ENCODE assay signal across 18 cellular contexts in genomic region chr22:25166266-25167056, GRCh38. TPM values are rescaled to one million over a fixed set of nuclear protein-coding genes. Genes with fewer than 3 reads are reported as not detected.
DNase-seq lines count a peak whose midpoint lies in the region; ATAC-seq and TF ChIP-seq lines count a peak whose summit lies in the region.
"Had no signal": no experiment of that assay in that cellular context is flagged by ENCODE, and none has a peak within 500 bp of the region (broad histone marks: within the 10 kb centered on the region; RNA-seq: fewer than 3 reads in every experiment).

No MANE protein-coding gene starts in this region.

- H4K8ac ChIP-seq in neuronal stem cell (ENCODE audit: low read depth, low read length) = no peak overlapping the region

- H3K4me1 ChIP-seq in HCT116 (ENCODE audit: control insufficient read depth in 1 of 2, insufficient read depth in 2 of 2, low read length in 2 of 2) (peaks cover 37 to 40% of the 10 kb centered on the region in 2 experiments), mucosa of descending colon (ENCODE audit: low read depth) (no peaks in the 10 kb centered on the region), neuronal stem cell (ENCODE audit: control insufficient read depth in 2 of 2, insufficient read depth in 1 of 2, low read depth in 1 of 2, low read length in 2 of 2) (no peaks in the 10 kb centered on the region)
- H3K4me1 ChIP-seq: BE2C had no signal

- H2BK15ac ChIP-seq in neuronal stem cell (ENCODE audit: low read length) = no peak overlapping the region

- no peaks in the 10 kb centered on the region for H3K9me2 ChIP-seq in HCT116 (ENCODE audit: insufficient read depth)
- H3K9me2 ChIP-seq: SK-N-SH had no signal

- no peak overlapping the region for H3K4ac ChIP-seq in neuronal stem cell (ENCODE audit: low read length)

- peaks cover 3% of the 10 kb centered on the region for H3K36me3 Mint-ChIP-seq in chondrocyte (ENCODE audit: low read depth)
- no peaks in the 10 kb centered on the region for H3K36me3 Mint-ChIP-seq in stimulated activated memory B cell treated with anti-CD40 and anti-IgM and Interleukin-4, amounts not matched to agents 10 μg/mL and 1 μg/mL and 100 μg/mL, for 72 hours
- H3K36me3 Mint-ChIP-seq: CD4-positive, alpha-beta memory T cell had no signal

- H3K4me3 ChIP-seq in HCT116 (replicated peaks in 1 of 2; ENCODE audit: low read depth in 1 of 2, low read length in 2 of 2) (no peak overlapping the region), mucosa of descending colon (no peak overlapping the region), neuronal stem cell (ENCODE audit: low read length in 2 of 2) (no peak overlapping the region)
- H3K4me3 ChIP-seq: GM23248 had no signal

- no TSS peak for BruUV-seq in HCT116 (replicated peaks; lab: Mats Ljungman, UMichigan)

- H3K9me3 ChIP-seq in HCT116 (ENCODE audit: control insufficient read depth in 1 of 2, insufficient read depth in 1 of 2, low read depth in 1 of 2, low read length in 2 of 2) (no peaks in the 10 kb centered on the region), mucosa of descending colon (no peaks in the 10 kb centered on the region), neuronal stem cell (replicated peaks in 1 of 2; ENCODE audit: control insufficient read depth in 2 of 2, insufficient read depth in 1 of 2, low read depth in 1 of 2, low read length in 2 of 2) (no peaks in the 10 kb centered on the region)
- H3K9me3 ChIP-seq: BE2C, SK-N-SH had no signal

- H3K14ac ChIP-seq in neuronal stem cell (ENCODE audit: low read length) = no peak overlapping the region

- H3K4me3 Mint-ChIP-seq in chondrocyte (ENCODE audit: unreplicated experiment) = no peak overlapping the region
- H3K4me3 Mint-ChIP-seq in stimulated activated memory B cell treated with anti-CD40 and anti-IgM and Interleukin-4, amounts not matched to agents 10 μg/mL and 1 μg/mL and 100 μg/mL, for 72 hours = no peak overlapping the region

- no CpG with 5 or more reads among the region's 9 CpGs for WGBS in neuronal stem cell (ENCODE audit: extremely low coverage in 2 of 2, insufficient read length in 2 of 2, insufficient replicate concordance in 1 of 2), 2 donors

- H3K4me2 ChIP-seq in HCT116 (ENCODE audit: low read length) (peak overlapping the region; percentile 37), neuronal stem cell (ENCODE audit: insufficient read depth, low read length, poor library complexity, severe bottlenecking) (no peak overlapping the region)
- H3K4me2 ChIP-seq: SK-N-SH had no signal

- no peak overlapping the region for H4K91ac ChIP-seq in neuronal stem cell (ENCODE audit: low read depth, low read length, poor library complexity)

- no peaks in the 10 kb centered on the region for H3K27me3 Mint-ChIP-seq in chondrocyte (ENCODE audit: low read depth)
- H3K27me3 Mint-ChIP-seq in stimulated activated memory B cell treated with anti-CD40 and anti-IgM and Interleukin-4, amounts not matched to agents 10 μg/mL and 1 μg/mL and 100 μg/mL, for 72 hours = peaks cover 24% of the 10 kb centered on the region
- H3K27me3 Mint-ChIP-seq: CD4-positive, alpha-beta memory T cell had no signal

- H2BK5ac ChIP-seq in neuronal stem cell (ENCODE audit: low read length) = no peak overlapping the region

- no peak overlapping the region for H3K27ac Mint-ChIP-seq in chondrocyte (ENCODE audit: unreplicated experiment)
- no peak overlapping the region for H3K27ac Mint-ChIP-seq in stimulated activated memory B cell treated with anti-CD40 and anti-IgM and Interleukin-4, amounts not matched to agents 10 μg/mL and 1 μg/mL and 100 μg/mL, for 72 hours
- H3K27ac Mint-ChIP-seq: CD4-positive, alpha-beta memory T cell had no signal

- H2BK12ac ChIP-seq in neuronal stem cell (ENCODE audit: low read length) = no peak overlapping the region

- intact Hi-C loops in HCT116 (cut with micrococcal nuclease) = no loop called here
- intact Hi-C loops in mucosa of descending colon (cut with DNase I, micrococcal nuclease) = no loop called here

- no peak for TF ChIP-seq POLR2A in HCT116 (IDR thresholded peaks at IDR 0.05; ENCODE audit: borderline replicate concordance, extremely low read depth, insufficient read depth, insufficient read length)

- no peak for TF ChIP-seq RAD21 in HCT116 (IDR thresholded peaks at IDR 0.05; ENCODE audit: low read depth)

- POLR2A ChIA-PET in HCT116 (lab: Charles Lee) = no interaction called here

- no peak overlapping the region for H2AFZ ChIP-seq in HCT116 (ENCODE audit: low read depth, low read length, poor library complexity, severe bottlenecking)
- H2AFZ ChIP-seq in neuronal stem cell (ENCODE audit: low read length) = no peak overlapping the region
- H2AFZ ChIP-seq: GM23248 had no signal

- H3K27ac ChIP-seq in HCT116 (ENCODE audit: low read depth, low read length) (no peak overlapping the region), neuronal stem cell (replicated peaks; ENCODE audit: low read length) (no peak overlapping the region)
- H3K27ac ChIP-seq: GM23248 had no signal

- TF ChIP-seq CTCF in HCT116 (IDR thresholded peaks at IDR 0.05 in 2 of 3, conservative IDR thresholded peaks at IDR 0.05 in 1 of 3; ENCODE audit: borderline replicate concordance in 1 of 3, insufficient read depth in 1 of 3, low read depth in 2 of 3, low read length in 2 of 3) (no peak), chondrocyte (IDR thresholded peaks at IDR 0.05) (no peak), mucosa of descending colon (IDR thresholded peaks at IDR 0.05) (no peak)

- ATAC-seq in HCT116 (no peak), mucosa of descending colon (peak; percentile 62)
- ATAC-seq in stimulated activated memory B cell treated with anti-CD40 and anti-IgM and Interleukin-4, amounts not matched to agents 10 μg/mL and 1 μg/mL and 100 μg/mL, for 72 hours = no peak

- H2BK120ac ChIP-seq in neuronal stem cell (ENCODE audit: low read depth, low read length) = no peak overlapping the region

- H3K23ac ChIP-seq in neuronal stem cell (ENCODE audit: low read depth, low read length, poor library complexity) = no peak overlapping the region

- CTCF ChIA-PET in HCT116 (lab: Charles Lee) = interaction anchor here (1.0 kb wide), 1 partner anchor 55 kb away, joined by 3 read pairs; no protein-coding TSS in a partner anchor

- RAD21 ChIA-PET in HCT116 (lab: Charles Lee; ENCODE audit: low non-redundant PET in 1 of 2, low total read pairs in 2 of 2, uncharacterized antibody in 2 of 2, unreplicated experiment in 2 of 2) = no interaction called here

- H3K4me1 Mint-ChIP-seq in chondrocyte (ENCODE audit: low read depth) = peaks cover 13% of the 10 kb centered on the region
- no peaks in the 10 kb centered on the region for H3K4me1 Mint-ChIP-seq in stimulated activated memory B cell treated with anti-CD40 and anti-IgM and Interleukin-4, amounts not matched to agents 10 μg/mL and 1 μg/mL and 100 μg/mL, for 72 hours

- no peaks in the 10 kb centered on the region for H4K20me1 ChIP-seq in HCT116 (ENCODE audit: insufficient read depth)

- in situ Hi-C loops in ACHN (cut with HindIII; ENCODE audit: low pct_ligation_motif_present, low pct_unique_long_range_greater_than_20kb, low sequenced_read_pairs) = no loop called here

- H3K36me3 ChIP-seq in HCT116 (ENCODE audit: control insufficient read depth in 1 of 2, insufficient read depth in 2 of 2, low read length in 2 of 2) (no peaks in the 10 kb centered on the region), mucosa of descending colon (ENCODE audit: low read depth) (no peaks in the 10 kb centered on the region), neuronal stem cell (replicated peaks in 1 of 2; ENCODE audit: control insufficient read depth in 2 of 2, insufficient read depth in 2 of 2, low read length in 2 of 2) (no peaks in the 10 kb centered on the region)
- H3K36me3 ChIP-seq: BE2C had no signal

- no peak overlapping the region for H3K9ac ChIP-seq in HCT116 (ENCODE audit: low read length)
- no peak overlapping the region for H3K9ac ChIP-seq in neuronal stem cell (ENCODE audit: low read depth, low read length, poor library complexity)
- H3K9ac ChIP-seq: GM23248, SK-N-SH had no signal

- 0 out of 2 replicates have a peak, but pooled peaks cover 6% of the 10 kb centered on the region for H3K79me2 ChIP-seq in HCT116 (ENCODE audit: insufficient read depth, low read length)

- no peaks in the 10 kb centered on the region for H3K27me3 ChIP-seq in HCT116 (ENCODE audit: insufficient read depth, low read length)
- no peaks in the 10 kb centered on the region for H3K27me3 ChIP-seq in neuronal stem cell (ENCODE audit: control insufficient read depth in 3 of 3, insufficient read depth in 3 of 3, low read depth in 1 of 3, low read length in 3 of 3)
- H3K27me3 ChIP-seq: BE2C had no signal

- no peak overlapping the region for H3K18ac ChIP-seq in neuronal stem cell (ENCODE audit: low read length)

- no peaks in the 10 kb centered on the region for H3K79me1 ChIP-seq in neuronal stem cell (ENCODE audit: low read depth, low read length)

- DNase-seq in ELF-1 (ENCODE audit: low read depth, low spot score) (peak; percentile 28), HCT116 (ENCODE audit: low read depth, low spot score) (no peak), chondrocyte (ENCODE audit: low spot score) (peak; percentile 68), mucosa of descending colon (peak in 1 of 3 donors; percentile 22), ACHN (no peak), neuronal stem cell (ENCODE audit: low spot score) (no peak)
- DNase-seq: BE2C; CD4-positive, alpha-beta memory T cell; DMS79; GM23248; Karpas-422; NCI-H2081; NCI-H345; NCI-H526 treated with DMSO at 0.1 percent for 48 hours; Right ventricle myocardium superior; SK-N-SH had no signal

- H2AK5ac ChIP-seq in neuronal stem cell (ENCODE audit: low read depth, low read length) = no peak overlapping the region

- no peaks in the 10 kb centered on the region for H3K9me3 Mint-ChIP-seq in chondrocyte (ENCODE audit: low read depth)
- H3K9me3 Mint-ChIP-seq in stimulated activated memory B cell treated with anti-CD40 and anti-IgM and Interleukin-4, amounts not matched to agents 10 μg/mL and 1 μg/mL and 100 μg/mL, for 72 hours = no peaks in the 10 kb centered on the region
- H3K9me3 Mint-ChIP-seq: CD4-positive, alpha-beta memory T cell had no signal

TF ChIP-seq in HCT116, 20 proteins besides CTCF, POLR2A, EP300 and RAD21 (continues in another document):
- TF ChIP-seq MAX (IDR thresholded peaks at IDR 0.05) = no peak
- no peak for TF ChIP-seq YY1 (IDR thresholded peaks at IDR 0.05; ENCODE audit: extremely low read depth, insufficient replicate concordance, low read depth, low read length)
- no peak for TF ChIP-seq POLR2AphosphoS5 (IDR thresholded peaks at IDR 0.05; ENCODE audit: low read depth, low read length)

RNA-seq across cellular contexts. Expression of gene CRYBB3, which starts 33.2 kb away (rescaled TPM):
- total RNA-seq in HCT116 (2021; ENCODE audit: unreplicated experiment) (0.64 TPM), chondrocyte (not detected in 3 replicates), mucosa of descending colon (1 to 10 TPM in 1 of 3 donors, under 1 TPM in 2; 0.82 to 2.9 (median 0.82) TPM)
- polyA plus RNA-seq in HCT116 (2012) = 0.38 and 0.42 TPM in 2 replicates
- 0.04 TPM for polyA plus RNA-seq in neuronal stem cell (2013, experiment 1 of 2)
- polyA plus RNA-seq in neuronal stem cell (2013, experiment 2 of 2) = not detected
- total RNA-seq: CD4-positive, alpha-beta memory T cell; GM23248; Right ventricle myocardium superior had no signal
- polyA plus RNA-seq: AG04450; CD4-positive, alpha-beta memory T cell; GM23248 had no signal

RNA-seq across cellular contexts. Expression of gene CRYBB2, which starts 53.0 kb away (rescaled TPM):
- total RNA-seq in HCT116 (2021; ENCODE audit: unreplicated experiment) (not detected), chondrocyte (not detected in 3 replicates), mucosa of descending colon (under 1 TPM in 1 of 3 donors, not detected in 2; 0.84 TPM)
- 0.14 TPM in 1 of 2 replicates, not detected in the other for polyA plus RNA-seq in HCT116 (2012)
- 0.22 TPM for polyA plus RNA-seq in neuronal stem cell (2013, experiment 1 of 2)
- polyA plus RNA-seq in neuronal stem cell (2013, experiment 2 of 2) = 0.28 TPM
- total RNA-seq: CD4-positive, alpha-beta memory T cell; GM23248; Right ventricle myocardium superior had no signal
- polyA plus RNA-seq: CD4-positive, alpha-beta memory T cell; GM23248 had no signal

Comparison
In these comparisons a context has a peak if more than half of its experiments do, and no peak if none do; other contexts are left out.
1. DNase-seq: peak in ELF-1 (single experiment) and chondrocyte (single experiment); none in HCT116 (single experiment), ACHN (single experiment) and neuronal stem cell (single experiment).